Comparison of ENCODE assay signal across 1 cellular context in genomic region chrX:48508400-48509244, GRCh38.
TF ChIP-seq lines count a peak whose summit lies in the region.

PORCN (plus strand) TSS chrX:48508992; CDS start chrX:48509821, 829 bp downstream.

TF ChIP-seq in K562, 482 proteins besides CTCF, POLR2A, EP300 and RAD21 (continued from another document and continues in another):
- no peak for TF ChIP-seq PATZ1 (CRISPR knock-in tag; IDR thresholded peaks at IDR 0.05; ENCODE audit: borderline replicate concordance)
- TF ChIP-seq ZNF217 (CRISPR knock-in tag; IDR thresholded peaks at IDR 0.05): no peak
- no peak for TF ChIP-seq TCF7 (IDR thresholded peaks at IDR 0.05; ENCODE audit: borderline replicate concordance)
- TF ChIP-seq GABPA (tag; conservative IDR thresholded peaks at IDR 0.05; ENCODE audit: low read depth): 0 out of 2 replicates have a peak, but pooled peaks have one; percentile 33
- TF ChIP-seq EHMT2 (IDR thresholded peaks at IDR 0.05): no peak
- no peak for TF ChIP-seq RAD51 (IDR thresholded peaks at IDR 0.05; ENCODE audit: borderline replicate concordance, low read depth)
- no peak for TF ChIP-seq ZBTB34 (CRISPR knock-in tag; IDR thresholded peaks at IDR 0.05)
- peak; percentile 56; the same call in 1 of the 2 replicates for TF ChIP-seq GMEB1 (CRISPR knock-in tag; IDR thresholded peaks at IDR 0.05)
- 0 out of 2 replicates have a peak, but pooled peaks have one; percentile 11 for TF ChIP-seq DPF2 (IDR thresholded peaks at IDR 0.05)
- TF ChIP-seq MAFF (IDR thresholded peaks at IDR 0.05; ENCODE audit: low read length): no peak
- TF ChIP-seq TOE1 (IDR thresholded peaks at IDR 0.05; ENCODE audit: borderline replicate concordance): peak; percentile 55; the same call in 1 of the 2 replicates
- no peak for TF ChIP-seq TOE1 (CRISPR knock-in tag; IDR thresholded peaks at IDR 0.05; ENCODE audit: borderline replicate concordance, low read depth)
- TF ChIP-seq CREM (IDR thresholded peaks at IDR 0.05; ENCODE audit: low read depth): 0 out of 2 replicates have a peak, but pooled peaks have one; percentile 43
- no peak for TF ChIP-seq ZNF586 (CRISPR knock-in tag; conservative IDR thresholded peaks at IDR 0.05)
- TF ChIP-seq ZSCAN29 (IDR thresholded peaks at IDR 0.05): no peak
- no peak for TF ChIP-seq NCOA2 (IDR thresholded peaks at IDR 0.05; ENCODE audit: partially characterized antibody in 2 of 2)
- TF ChIP-seq FIP1L1 (IDR thresholded peaks at IDR 0.05; ENCODE audit: low read depth, low read length, poor library complexity, severe bottlenecking): no peak
- no peak for TF ChIP-seq NR0B1 (IDR thresholded peaks at IDR 0.05; ENCODE audit: partially characterized antibody)
- no peak for TF ChIP-seq BRD9 (IDR thresholded peaks at IDR 0.05; ENCODE audit: low read depth, partially characterized antibody)
- no peak for TF ChIP-seq FOXA3 (CRISPR knock-in tag; conservative IDR thresholded peaks at IDR 0.05 in 1 of 2, IDR thresholded peaks at IDR 0.05 in 1 of 2)
- no peak for TF ChIP-seq RBM14 (IDR thresholded peaks at IDR 0.05; ENCODE audit: borderline replicate concordance, insufficient read depth, low read depth, low read length)
- TF ChIP-seq COPS2 (conservative IDR thresholded peaks at IDR 0.05): no peak
- no peak for TF ChIP-seq RFX1 (IDR thresholded peaks at IDR 0.05)
- no peak for TF ChIP-seq ZNF12 (CRISPR knock-in tag; IDR thresholded peaks at IDR 0.05)
- 0 out of 2 replicates have a peak, but pooled peaks have one; percentile 45 for TF ChIP-seq ZNF436 (CRISPR knock-in tag; IDR thresholded peaks at IDR 0.05)
- no peak; a peak in 1 of 4 replicates for TF ChIP-seq ZMIZ1 (IDR thresholded peaks at IDR 0.05; ENCODE audit: low read depth in 2 of 2, low read length in 2 of 2)
- TF ChIP-seq BRCA1 (IDR thresholded peaks at IDR 0.05): no peak
- no peak for TF ChIP-seq BRCA1 (CRISPR knock-in tag; IDR thresholded peaks at IDR 0.05)
- peak; percentile 78 for TF ChIP-seq ZFX (CRISPR knock-in tag; IDR thresholded peaks at IDR 0.05)
- no peak for TF ChIP-seq YY1 (IDR thresholded peaks at IDR 0.05; ENCODE audit: borderline replicate concordance in 1 of 3, control insufficient read depth in 1 of 3, extremely low read depth in 1 of 3, insufficient read depth in 3 of 3, insufficient read length in 1 of 3, insufficient replicate concordance in 2 of 3, low read depth in 1 of 3, low read length in 2 of 3)
- no peak for TF ChIP-seq KHSRP (IDR thresholded peaks at IDR 0.05)
- TF ChIP-seq ZNF584 (CRISPR knock-in tag; IDR thresholded peaks at IDR 0.05; ENCODE audit: low read depth): no peak
- TF ChIP-seq ZNF449 (CRISPR knock-in tag; IDR thresholded peaks at IDR 0.05): no peak
- no peak for TF ChIP-seq NR1H2 (CRISPR knock-in tag; IDR thresholded peaks at IDR 0.05)
- TF ChIP-seq HNRNPUL1 (IDR thresholded peaks at IDR 0.05; ENCODE audit: low read length): no peak
- TF ChIP-seq RBM25 (IDR thresholded peaks at IDR 0.05; ENCODE audit: low read depth, low read length, severe bottlenecking): peak; percentile 73
- no peak for TF ChIP-seq GTF2F1 (IDR thresholded peaks at IDR 0.05; ENCODE audit: low read depth, low read length)
- no peak for TF ChIP-seq E2F4 (CRISPR knock-in tag; IDR thresholded peaks at IDR 0.05; ENCODE audit: low read depth)
- peak; percentile 6; the same call in 1 of the 2 replicates for TF ChIP-seq TFAP4 (CRISPR knock-in tag; IDR thresholded peaks at IDR 0.05; ENCODE audit: borderline replicate concordance)
- no peak for TF ChIP-seq GTF3C2 (IDR thresholded peaks at IDR 0.05; ENCODE audit: borderline replicate concordance, extremely low read depth, insufficient read length)
- peak; percentile 66; the same call in 1 of the 2 replicates for TF ChIP-seq NCOA1 (IDR thresholded peaks at IDR 0.05; ENCODE audit: low read depth)
- no peak for TF ChIP-seq ZNF507 (tag; conservative IDR thresholded peaks at IDR 0.05)
- no peak for TF ChIP-seq SMARCA5 (IDR thresholded peaks at IDR 0.05)
- TF ChIP-seq MIER1 (IDR thresholded peaks at IDR 0.05; ENCODE audit: low read depth): 0 out of 2 replicates have a peak, but pooled peaks have one; percentile 36
- TF ChIP-seq ARHGAP35 (IDR thresholded peaks at IDR 0.05; ENCODE audit: partially characterized antibody): no peak
- no peak for TF ChIP-seq ERF (CRISPR knock-in tag; IDR thresholded peaks at IDR 0.05)
- no peak for TF ChIP-seq THAP12 (CRISPR knock-in tag; IDR thresholded peaks at IDR 0.05)
- no peak for TF ChIP-seq TCFL5 (CRISPR knock-in tag; conservative IDR thresholded peaks at IDR 0.05)
